19 cellular contexts compared by ENCODE assay signal in genomic region chr12:92547906-92548305, GRCh38.
A peak's percentile ranks its signal among the peaks of the same experiment; 100 is the strongest.
DNase-seq lines count a peak whose midpoint lies in the region; ATAC-seq, FAIRE-seq and TF ChIP-seq lines count a peak whose summit lies in the region.
"Had no signal": no experiment of that assay in that cellular context is flagged by ENCODE, and none has a peak within 500 bp of the region (broad histone marks: within the 10 kb centered on the region; RNA-seq: fewer than 3 reads in every experiment).

No MANE protein-coding gene starts in this region.

- ATAC-seq in IMR-90 (ENCODE audit: low read depth), result no peak
- no peak for ATAC-seq in pancreas
- no peak for ATAC-seq in GM21390 (IDR thresholded peaks at IDR 0.05; ENCODE audit: unreplicated experiment)
- ATAC-seq in HG02642 (IDR thresholded peaks at IDR 0.05; ENCODE audit: poor library complexity, unreplicated experiment), result no peak
- no peak for ATAC-seq in HG02623 (IDR thresholded peaks at IDR 0.05; ENCODE audit: unreplicated experiment)

- peaks cover 6% of the 10 kb centered on the region; the same call in 1 of the 2 replicates for H3K9me1 ChIP-seq in IMR-90 (ENCODE audit: insufficient read depth, low read length)

- in situ Hi-C loops in IMR-90 (cut with MboI; ENCODE audit: low sequenced_read_pairs), result no loop called here

- no peak overlapping the region for H2AK5ac ChIP-seq in IMR-90 (ENCODE audit: low read depth, low read length)

- peaks cover 26% of the 10 kb centered on the region for H3K36me3 Mint-ChIP-seq in Calu3 (ENCODE audit: insufficient read depth, unreplicated experiment)

- no peak for FAIRE-seq in pancreas (lab: Jason Lieb, UNC)
- FAIRE-seq: A204.1, D721Med had no signal

- no peaks in the 10 kb centered on the region for H3K27me3 Mint-ChIP-seq in Calu3 (ENCODE audit: unreplicated experiment)

- TF ChIP-seq CTCF in Calu3 (IDR thresholded peaks at IDR 0.05; ENCODE audit: unreplicated experiment) (no peak), IMR-90 (conservative IDR thresholded peaks at IDR 0.05; ENCODE audit: low read depth, low read length) (no peak), fibroblast of mammary gland (conservative IDR thresholded peaks at IDR 0.05; ENCODE audit: control insufficient read depth, insufficient read depth, low read depth, low read length) (no peak), pancreas (IDR thresholded peaks at IDR 0.05) (no peak)

- H3K14ac ChIP-seq in IMR-90 (replicated peaks; ENCODE audit: low read depth, low read length), result no peak overlapping the region

- H4K5ac ChIP-seq in IMR-90 (ENCODE audit: low read depth, low read length), result no peak overlapping the region

- no peak for TF ChIP-seq RAD21 in IMR-90 (IDR thresholded peaks at IDR 0.05; ENCODE audit: low read length)

- H3K27ac ChIP-seq in IMR-90 (ENCODE audit: insufficient read depth, low read length) (no peak overlapping the region), pancreas (peak overlapping the region in 3 of 4 donors; percentile 52 to 81 (median 67)), caudate nucleus (ENCODE audit: low read depth, low read length) (no peak overlapping the region)
- H3K27ac ChIP-seq: C4-2B, HL-60 had no signal

- no peak overlapping the region for H3K56ac ChIP-seq in IMR-90 (ENCODE audit: extremely low read depth, insufficient read depth, low read length)

- no peak overlapping the region for H3K4me2 ChIP-seq in IMR-90 (ENCODE audit: low read depth, low read length)

- intact Hi-C loops in Calu3 (cut with micrococcal nuclease; ENCODE audit: unreplicated experiment), result loop anchor here (2.0 to 10.0 kb wide), 3 partner anchors 45 to 471 kb away; no protein-coding TSS in a partner anchor
- intact Hi-C loops in IMR-90 (cut with micrococcal nuclease), result no loop called here
- intact Hi-C loops in pancreas (cut with DNase I), result no loop called here

- TF ChIP-seq POLR2A in IMR-90 (IDR thresholded peaks at IDR 0.05; ENCODE audit: low read depth, low read length), result no peak

- no peaks in the 10 kb centered on the region for H3K36me3 ChIP-seq in IMR-90 (ENCODE audit: control insufficient read depth, insufficient read depth, low read length)
- no peaks in the 10 kb centered on the region for H3K36me3 ChIP-seq in pancreas
- H3K36me3 ChIP-seq: Peyer's patch had no signal

- H3K4me1 ChIP-seq in IMR-90 (ENCODE audit: control insufficient read depth, insufficient read depth, low read length) (peaks cover 6% of the 10 kb centered on the region), pancreas (peaks cover 43 to 64% (median 55%) of the 10 kb centered on the region in 3 donors)

- no peak overlapping the region for H3K9ac ChIP-seq in IMR-90 (ENCODE audit: low read depth, low read length)

- H4K20me1 ChIP-seq in IMR-90 (ENCODE audit: insufficient read depth, low read length), result no peaks in the 10 kb centered on the region

- no peak overlapping the region for H3K4me3 Mint-ChIP-seq in Calu3 (ENCODE audit: low read depth, unreplicated experiment)
- H3K4me3 Mint-ChIP-seq: H9, HFFc6 had no signal

- H3K4me1 Mint-ChIP-seq in Calu3 (ENCODE audit: low read depth, unreplicated experiment), result peaks cover 59% of the 10 kb centered on the region

- POLR2A ChIA-PET in IMR-90 (lab: Charles Lee; ENCODE audit: unreplicated experiment), result no interaction called here

- H3K27me3 ChIP-seq in IMR-90 (ENCODE audit: control insufficient read depth, insufficient read depth, low read length), result no peaks in the 10 kb centered on the region
- H3K27me3 ChIP-seq in pancreas, result no peaks in the 10 kb centered on the region
- H3K27me3 ChIP-seq: Peyer's patch had no signal

- no peak overlapping the region for H4K91ac ChIP-seq in IMR-90 (ENCODE audit: insufficient read depth, low read depth, low read length)

- no peaks in the 10 kb centered on the region for H3K9me3 ChIP-seq in IMR-90 (ENCODE audit: control insufficient read depth, insufficient read depth, low read length)
- no peaks in the 10 kb centered on the region for H3K9me3 ChIP-seq in pancreas
- H3K9me3 ChIP-seq: Peyer's patch had no signal

- H3K4ac ChIP-seq in IMR-90 (ENCODE audit: low read depth, low read length), result no peak overlapping the region

- H3K27ac Mint-ChIP-seq in Calu3 (ENCODE audit: unreplicated experiment), result peak overlapping the region; percentile 74
- H3K27ac Mint-ChIP-seq: H9, HFFc6 had no signal

- no peak overlapping the region for H2BK5ac ChIP-seq in IMR-90 (ENCODE audit: low read depth, low read length, poor library complexity, severe bottlenecking)

- no peak overlapping the region for H2BK20ac ChIP-seq in IMR-90 (ENCODE audit: low read depth, low read length)

- no peaks in the 10 kb centered on the region for H3K79me1 ChIP-seq in IMR-90 (ENCODE audit: low read depth in 1 of 2, low read length in 2 of 2)

- no peak overlapping the region for H2BK15ac ChIP-seq in IMR-90 (ENCODE audit: low read depth, low read length)

- H4K8ac ChIP-seq in IMR-90 (ENCODE audit: low read depth in 2 of 2, low read length in 2 of 2), result no peak overlapping the region

- no peak overlapping the region for H3K18ac ChIP-seq in IMR-90 (ENCODE audit: low read depth, low read length)

- no peak overlapping the region for H3K4me3 ChIP-seq in IMR-90 (ENCODE audit: insufficient read depth, low read depth, low read length)
- no peak overlapping the region for H3K4me3 ChIP-seq in fibroblast of mammary gland (ENCODE audit: control insufficient read depth, low read depth, low read length)
- no peak overlapping the region for H3K4me3 ChIP-seq in pancreas
- H3K4me3 ChIP-seq: Peyer's patch had no signal

- BruUV-seq in Calu3 (replicated peaks; lab: Mats Ljungman, UMichigan), result no TSS peak
- BruUV-seq in IMR-90 (replicated peaks; lab: Mats Ljungman, UMichigan), result no TSS peak

- CTCF ChIA-PET in Calu3 (lab: Charles Lee) (interaction anchor here (2.1 kb wide), 1 partner anchor 10 kb away, joined by 10 read pairs; no protein-coding TSS in a partner anchor), IMR-90 (lab: Yijun Ruan, JAX) (no interaction called here)

- no peak overlapping the region for H3K23ac ChIP-seq in IMR-90 (ENCODE audit: low read depth, low read length)

- H2BK120ac ChIP-seq in IMR-90 (ENCODE audit: low read depth, low read length), result no peak overlapping the region

- dilution Hi-C loops in IMR-90 (cut with HindIII; ENCODE audit: low sequenced_read_pairs, unreplicated experiment), result no loop called here

- H2AFZ ChIP-seq in IMR-90 (replicated peaks; ENCODE audit: low read length, poor library complexity), result no peak overlapping the region

- no peak overlapping the region for H2AK9ac ChIP-seq in IMR-90 (replicated peaks; ENCODE audit: low read depth, low read length, poor library complexity)

- DNase-seq in Calu3, result no peak
- DNase-seq in IMR-90, result no peak
- DNase-seq in fibroblast of mammary gland (ENCODE audit: low read depth), result peak; percentile 34
- no peak for DNase-seq in pancreas
- no peak for DNase-seq in caudate nucleus (lab: John Stamatoyannopoulos, UW)
- DNase-seq: DMS53, H9, HFFc6, NCI-H1105, NCI-H2029, NCI-H510A treated with DMSO at 0.1 percent for 48 hours, Peyer's patch had no signal

- no peaks in the 10 kb centered on the region for H3K9me3 Mint-ChIP-seq in Calu3 (ENCODE audit: low read depth, unreplicated experiment)
- H3K9me3 Mint-ChIP-seq: H9, HFFc6 had no signal

- no CpG with 5 or more reads among the region's 2 CpGs for WGBS in IMR-90 (ENCODE audit: extremely low coverage in 2 of 2, insufficient read length in 1 of 2), 2 experiments
- WGBS in pancreas, 2 donors, result 44 to 50% methylated on average over 2 of the region's 2 CpGs

TF ChIP-seq in IMR-90, 13 proteins besides CTCF, POLR2A, EP300 and RAD21:
- TF ChIP-seq CHD1 (IDR thresholded peaks at IDR 0.05; ENCODE audit: low read depth, low read length), result no peak
- TF ChIP-seq CEBPB (IDR thresholded peaks at IDR 0.05; ENCODE audit: low read depth, low read length), result 0 out of 2 replicates have a peak, but pooled peaks have one; percentile 18

Comparison
In these comparisons a context has a peak if more than half of its experiments do, and no peak if none do; other contexts are left out.
1. H3K27ac ChIP-seq: peak in pancreas (3 of 4); none in IMR-90 (single experiment) and caudate nucleus (single experiment).